ENCODE assay signal across 20 cellular contexts in genomic region chr10:123377883-123378282, GRCh38.
DNase-seq lines count a peak whose midpoint lies in the region; ATAC-seq, FAIRE-seq and TF ChIP-seq lines count a peak whose summit lies in the region.
"Had no signal": no experiment of that assay in that cellular context is flagged by ENCODE, and none has a peak within 500 bp of the region (broad histone marks: within the 10 kb centered on the region; RNA-seq: fewer than 3 reads in every experiment).

No MANE protein-coding gene starts in this region.

- no peak for FAIRE-seq in HepG2 (lab: Jason Lieb, UNC)

- no peak for TF ChIP-seq POLR2A in HepG2 (IDR thresholded peaks at IDR 0.05; ENCODE audit: insufficient read depth in 1 of 2, low read depth in 2 of 2, low read length in 2 of 2)

- no peak for TF ChIP-seq EP300 in HepG2 (IDR thresholded peaks at IDR 0.05; ENCODE audit: low read depth in 2 of 2, low read length in 2 of 2)
- no peak for TF ChIP-seq EP300 in HepG2 (CRISPR knock-in tag; IDR thresholded peaks at IDR 0.05; ENCODE audit: borderline replicate concordance)

- 0% methylated on average over 1 of the region's 8 CpGs for WGBS in HepG2 (ENCODE audit: low lambda C conversion rate)

- H3K79me2 ChIP-seq in PC-3 (ENCODE audit: low read length) (no peaks in the 10 kb centered on the region), HepG2 (ENCODE audit: insufficient read depth, low read length) (no peaks in the 10 kb centered on the region)

- H4K20me1 ChIP-seq in PC-3 (ENCODE audit: low read length) (no peaks in the 10 kb centered on the region), HepG2 (ENCODE audit: insufficient read depth, low read length) (no peaks in the 10 kb centered on the region)

- H3K4me2 ChIP-seq in PC-3 (ENCODE audit: low read length) = peak overlapping the region; percentile 73
- H3K4me2 ChIP-seq in HepG2 (ENCODE audit: low read depth, low read length) = no peak overlapping the region

- H3K27me3 ChIP-seq in PC-3 (ENCODE audit: low read length) = no peaks in the 10 kb centered on the region
- H3K27me3 ChIP-seq in HepG2 (ENCODE audit: control insufficient read depth in 1 of 2, insufficient read depth in 2 of 2, low read length in 2 of 2) = peaks cover 2 to 10% of the 10 kb centered on the region in 2 experiments; a peak in 3 of 5 replicates
- H3K27me3 ChIP-seq in upper lobe of right lung = no peaks in the 10 kb centered on the region
- no peaks in the 10 kb centered on the region for H3K27me3 ChIP-seq in tibial artery
- H3K27me3 ChIP-seq: Peyer's patch had no signal

- no peaks in the 10 kb centered on the region for H3K36me3 ChIP-seq in PC-3 (ENCODE audit: low read depth, low read length)
- H3K36me3 ChIP-seq in HepG2 (replicated peaks in 1 of 2; ENCODE audit: control insufficient read depth in 1 of 2, insufficient read depth in 2 of 2, low read length in 2 of 2) = no peaks in the 10 kb centered on the region
- H3K36me3 ChIP-seq in upper lobe of right lung = no peaks in the 10 kb centered on the region
- no peaks in the 10 kb centered on the region for H3K36me3 ChIP-seq in tibial artery
- H3K36me3 ChIP-seq: Peyer's patch had no signal

- peak; percentile 70 for ATAC-seq in PC-3
- ATAC-seq in HepG2 = peak; percentile 68
- ATAC-seq in upper lobe of right lung = peak; percentile 61
- ATAC-seq: SK-N-SH treated with all-trans-retinoic acid at 6 μM for 48 hours had no signal

- no peaks in the 10 kb centered on the region for H3F3A ChIP-seq in PC-3 (ENCODE audit: low read length, unreplicated experiment)

- TF ChIP-seq CTCF in PC-3 (conservative IDR thresholded peaks at IDR 0.05; ENCODE audit: low read depth, low read length) (no peak), epithelial cell of esophagus (IDR thresholded peaks at IDR 0.05; ENCODE audit: insufficient read depth, low read depth, low read length, missing control alignments) (no peak), HepG2 (CRISPR knock-in tag; IDR thresholded peaks at IDR 0.05) (no peak), upper lobe of right lung (IDR thresholded peaks at IDR 0.05) (no peak), tibial artery (IDR thresholded peaks at IDR 0.05) (no peak)

- BruUV-seq in PC-3 (replicated peaks; lab: Mats Ljungman, UMichigan) (no TSS peak), HepG2 (replicated peaks; lab: Mats Ljungman, UMichigan) (no TSS peak)

- CTCF ChIA-PET in PC-3 (lab: Charles Lee) = interaction anchor here (1.4 kb wide), 1 partner anchor 233 kb away, joined by 5 read pairs; no protein-coding TSS in a partner anchor
- CTCF ChIA-PET in HepG2 (lab: Yijun Ruan, JAX; ENCODE audit: low intra/inter-chr PET ratio, low total read pairs) = no interaction called here

- intact Hi-C loops in PC-3 (cut with micrococcal nuclease) (loop anchor here (1.0 to 5.0 kb wide), 3 partner anchors 47 to 176 kb away; no protein-coding TSS in a partner anchor), HepG2 (cut with micrococcal nuclease; ENCODE audit: unreplicated experiment) (no loop called here), upper lobe of right lung (cut with DNase I) (no loop called here), tibial artery (cut with DNase I; ENCODE audit: low total_unique reads) (no loop called here)

- H2AFZ ChIP-seq in PC-3 (ENCODE audit: low read length) (no peak overlapping the region), HepG2 (ENCODE audit: low read length) (no peak overlapping the region)

- H3K4me1 ChIP-seq in PC-3 (ENCODE audit: insufficient read depth, low read length) = peaks cover 39% of the 10 kb centered on the region
- H3K4me1 ChIP-seq in HepG2 (ENCODE audit: insufficient read depth, low read length) = peaks cover 17% of the 10 kb centered on the region
- no peaks in the 10 kb centered on the region for H3K4me1 ChIP-seq in upper lobe of right lung
- peaks cover 0 to 4% (median 0%) of the 10 kb centered on the region in 4 donors for H3K4me1 ChIP-seq in tibial artery
- H3K4me1 ChIP-seq: Peyer's patch had no signal

- no peak for TF ChIP-seq RAD21 in HepG2 (CRISPR knock-in tag; IDR thresholded peaks at IDR 0.05)

- DNase-seq in PC-3 (peak; percentile 77), epithelial cell of esophagus (ENCODE audit: low read depth) (peak; percentile 21), HepG2 (ENCODE audit: low spot score) (peak; percentile 34), upper lobe of right lung (no peak), NCI-H526 treated with DMSO at 0.1 percent for 48 hours (lab: John Stamatoyannopoulos, UW) (no peak), NCI-H82 (lab: John Stamatoyannopoulos, UW) (no peak), tibial artery (no peak)
- DNase-seq: Caco-2; CD4-positive, CD25-positive, alpha-beta regulatory T cell; DMS153; H7; MV-4-11; NCI-H1417; NCI-H1930; NCI-H2171; NCI-H446 treated with DMSO at 0.1 percent for 48 hours; NCI-H774; Peyer's patch; Right ventricle myocardium superior had no signal

- POLR2A ChIA-PET in PC-3 (lab: Charles Lee; ENCODE audit: unreplicated experiment) (no interaction called here), HepG2 (lab: Yijun Ruan, JAX) (no interaction called here)

- H3K9me2 ChIP-seq in PC-3 (replicated peaks; ENCODE audit: low read length) = no peaks in the 10 kb centered on the region

- H3K4me3 ChIP-seq in PC-3 (ENCODE audit: low read length) (peak overlapping the region; percentile 35; the same call in 1 of the 2 replicates), epithelial cell of esophagus (ENCODE audit: low read length) (no peak overlapping the region), HepG2 (replicated peaks in 1 of 3; ENCODE audit: insufficient read depth in 1 of 3, low read depth in 2 of 3, low read length in 3 of 3) (no peak overlapping the region), upper lobe of right lung (no peak overlapping the region), tibial artery (no peak overlapping the region)
- H3K4me3 ChIP-seq: Peyer's patch had no signal

- H3K9me3 ChIP-seq in PC-3 (ENCODE audit: low read length) (no peaks in the 10 kb centered on the region), HepG2 (ENCODE audit: low read length) (no peaks in the 10 kb centered on the region), upper lobe of right lung (no peaks in the 10 kb centered on the region), tibial artery (no peaks in the 10 kb centered on the region)
- H3K9me3 ChIP-seq: Caco-2, Peyer's patch had no signal

- peak overlapping the region; percentile 75 for H3K27ac ChIP-seq in PC-3 (ENCODE audit: low read length)
- H3K27ac ChIP-seq in HepG2 (ENCODE audit: extremely low read length, insufficient read depth, low read length) = no peak overlapping the region
- no peak overlapping the region for H3K27ac ChIP-seq in upper lobe of right lung
- no peak overlapping the region for H3K27ac ChIP-seq in tibial artery
- H3K27ac ChIP-seq: Peyer's patch had no signal

- H3K9ac ChIP-seq in PC-3 (ENCODE audit: low read length) (no peak overlapping the region), HepG2 (ENCODE audit: insufficient read depth, low read depth, low read length) (no peak overlapping the region)

- in situ Hi-C loops in HepG2 (cut with HindIII; ENCODE audit: extremely low pct_ligation_motif_present, low pct_unique_long_range_greater_than_20kb) = loop anchor here (5.0 kb wide), 1 partner anchor 246 kb away; no protein-coding TSS in a partner anchor

TF ChIP-seq in HepG2, 621 proteins besides CTCF, POLR2A, EP300 and RAD21 (continues in another document):
- TF ChIP-seq CCDC6 (CRISPR knock-in tag; IDR thresholded peaks at IDR 0.05) (no peak), GATAD2A (CRISPR knock-in tag; IDR thresholded peaks at IDR 0.05) (0 out of 2 replicates have a peak, but pooled peaks have one; percentile 16), ATF1 (CRISPR knock-in tag; IDR thresholded peaks at IDR 0.05) (no peak), MXI1 (IDR thresholded peaks at IDR 0.05; ENCODE audit: borderline replicate concordance, low read depth, low read length) (no peak), NR2F6 (IDR thresholded peaks at IDR 0.05) (peak; percentile 73), NR2F6 (CRISPR knock-in tag; IDR thresholded peaks at IDR 0.05) (peak; percentile 72), CC2D1A (CRISPR knock-in tag; IDR thresholded peaks at IDR 0.05) (no peak), FOXA3 (CRISPR knock-in tag; IDR thresholded peaks at IDR 0.05) (peak; percentile 6; the same call in 1 of the 2 replicates), FOXP4 (CRISPR knock-in tag; IDR thresholded peaks at IDR 0.05) (peak; percentile 36; the same call in 1 of the 2 replicates), RARA (CRISPR knock-in tag; IDR thresholded peaks at IDR 0.05) (peak; percentile 43; the same call in 1 of the 2 replicates), ZNF232 (CRISPR knock-in tag; IDR thresholded peaks at IDR 0.05; ENCODE audit: borderline replicate concordance) (no peak), ZNF121 (CRISPR knock-in tag; IDR thresholded peaks at IDR 0.05) (peak; percentile 65), THAP7 (CRISPR knock-in tag; IDR thresholded peaks at IDR 0.05) (no peak), ZNF816 (CRISPR knock-in tag; IDR thresholded peaks at IDR 0.05; ENCODE audit: borderline replicate concordance) (no peak)

Comparison
In these comparisons a context has a peak if more than half of its experiments do, and no peak if none do; other contexts are left out.
1. DNase-seq: peak in PC-3 (single experiment), epithelial cell of esophagus (single experiment) and HepG2 (single experiment); none in upper lobe of right lung (single experiment), NCI-H526 treated with DMSO at 0.1 percent for 48 hours (single experiment), NCI-H82 (single experiment) and tibial artery (0 of 2).
2. Peak in every context shown above with its lines, with median percentiles within 50 percentile points of each other: ATAC-seq.